ENCODE assay signal across 8 cellular contexts in genomic region chr15:41331833-41332787, GRCh38. TPM values are rescaled to one million over a fixed set of nuclear protein-coding genes. Genes with fewer than 3 reads are reported as not detected.
DNase-seq lines count a peak whose midpoint lies in the region; ATAC-seq and TF ChIP-seq lines count a peak whose summit lies in the region.

Gene OIP5, minus strand, starts transcription at chr15:41332591. Its CDS starts 30 bp downstream, at chr15:41332561.

- no peaks in the 10 kb centered on the region for H3K36me3 Mint-ChIP-seq in chondrocyte (ENCODE audit: low read depth)

- peak; percentile 88 for ATAC-seq in GM19043 (IDR thresholded peaks at IDR 0.05; ENCODE audit: low read depth, unreplicated experiment)
- ATAC-seq in HG03378 (IDR thresholded peaks at IDR 0.05; ENCODE audit: unreplicated experiment): peak; percentile 82

- TF ChIP-seq CTCF in chondrocyte (IDR thresholded peaks at IDR 0.05): peak; percentile 90

- no peaks in the 10 kb centered on the region for H3K27me3 Mint-ChIP-seq in chondrocyte (ENCODE audit: low read depth)

- peak; percentile 98 for DNase-seq in Ammon's horn (ENCODE audit: low spot score)
- peak; percentile 99 for DNase-seq in NCI-H446 treated with DMSO at 0.1 percent for 48 hours (lab: John Stamatoyannopoulos, UW)
- DNase-seq in activated CD4-positive, CD25-positive, alpha-beta regulatory T cell treated with anti-CD3 and anti-CD28 coated beads, Interleukin-2, amount 50 U/mL, for 72 hours: peak; percentile 95
- DNase-seq in chondrocyte (ENCODE audit: low spot score): peak; percentile 99
- peak; percentile 99 for DNase-seq in kidney glomerular epithelial cell (lab: John Stamatoyannopoulos, UW)
- DNase-seq in stimulated activated CD4-positive, alpha-beta T cell treated with anti-CD3 and anti-CD28 coated beads, Interleukin-1b, Interleukin-23, amount 100 ng/mL, for 24 hours (ENCODE audit: low read depth in 4 of 4, low spot score in 1 of 4): peak; percentile 84 to 98 (median 94)

- peak within 1 kb of the TSS; percentile 97 for H3K4me3 Mint-ChIP-seq in chondrocyte (ENCODE audit: unreplicated experiment)

- H3K9me3 Mint-ChIP-seq in chondrocyte (ENCODE audit: low read depth): no peaks in the 10 kb centered on the region

- H3K4me1 Mint-ChIP-seq in chondrocyte (ENCODE audit: low read depth): peaks cover 23% of the 10 kb centered on the region

- H3K27ac Mint-ChIP-seq in chondrocyte (ENCODE audit: unreplicated experiment): peak within 1 kb of the TSS; percentile 95

RNA-seq across cellular contexts. Expression of gene OIP5, which starts in this region (rescaled TPM):
- 1.1 to 2.8 TPM (median 1.8 TPM) in 3 replicates for total RNA-seq in chondrocyte

Comparison
In these comparisons a context has a peak if more than half of its experiments do, and no peak if none do; other contexts are left out.
1. Peak in every context shown above with its lines: DNase-seq and ATAC-seq.